In the genomic region with DNA sequence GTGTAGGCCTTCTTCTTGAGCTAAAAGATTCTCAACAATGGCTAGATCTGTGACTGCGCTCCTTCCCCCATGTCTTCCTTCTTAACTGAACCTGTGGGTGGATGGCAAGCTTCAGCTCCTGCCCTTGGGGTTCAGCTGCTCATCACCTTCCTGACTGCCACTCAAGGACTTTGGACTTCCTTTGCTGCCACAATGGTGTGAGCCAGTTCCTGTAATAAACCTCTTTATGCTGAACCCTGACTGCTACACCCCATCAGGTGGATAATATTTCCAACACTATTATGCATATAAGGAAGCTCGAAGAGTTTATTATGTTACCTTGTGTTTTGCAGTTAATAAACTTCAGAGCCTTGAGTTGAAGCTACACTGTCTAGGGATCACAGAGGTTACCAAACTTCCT, we compare ENCODE assay signal across 2 cellular contexts.
TF ChIP-seq lines count a peak whose summit lies in the region.

No MANE protein-coding gene starts in this region.

TF ChIP-seq in GM23338, 12 proteins besides CTCF, POLR2A, EP300 and RAD21 (continues in another document):
- TF ChIP-seq, protein P1, sequence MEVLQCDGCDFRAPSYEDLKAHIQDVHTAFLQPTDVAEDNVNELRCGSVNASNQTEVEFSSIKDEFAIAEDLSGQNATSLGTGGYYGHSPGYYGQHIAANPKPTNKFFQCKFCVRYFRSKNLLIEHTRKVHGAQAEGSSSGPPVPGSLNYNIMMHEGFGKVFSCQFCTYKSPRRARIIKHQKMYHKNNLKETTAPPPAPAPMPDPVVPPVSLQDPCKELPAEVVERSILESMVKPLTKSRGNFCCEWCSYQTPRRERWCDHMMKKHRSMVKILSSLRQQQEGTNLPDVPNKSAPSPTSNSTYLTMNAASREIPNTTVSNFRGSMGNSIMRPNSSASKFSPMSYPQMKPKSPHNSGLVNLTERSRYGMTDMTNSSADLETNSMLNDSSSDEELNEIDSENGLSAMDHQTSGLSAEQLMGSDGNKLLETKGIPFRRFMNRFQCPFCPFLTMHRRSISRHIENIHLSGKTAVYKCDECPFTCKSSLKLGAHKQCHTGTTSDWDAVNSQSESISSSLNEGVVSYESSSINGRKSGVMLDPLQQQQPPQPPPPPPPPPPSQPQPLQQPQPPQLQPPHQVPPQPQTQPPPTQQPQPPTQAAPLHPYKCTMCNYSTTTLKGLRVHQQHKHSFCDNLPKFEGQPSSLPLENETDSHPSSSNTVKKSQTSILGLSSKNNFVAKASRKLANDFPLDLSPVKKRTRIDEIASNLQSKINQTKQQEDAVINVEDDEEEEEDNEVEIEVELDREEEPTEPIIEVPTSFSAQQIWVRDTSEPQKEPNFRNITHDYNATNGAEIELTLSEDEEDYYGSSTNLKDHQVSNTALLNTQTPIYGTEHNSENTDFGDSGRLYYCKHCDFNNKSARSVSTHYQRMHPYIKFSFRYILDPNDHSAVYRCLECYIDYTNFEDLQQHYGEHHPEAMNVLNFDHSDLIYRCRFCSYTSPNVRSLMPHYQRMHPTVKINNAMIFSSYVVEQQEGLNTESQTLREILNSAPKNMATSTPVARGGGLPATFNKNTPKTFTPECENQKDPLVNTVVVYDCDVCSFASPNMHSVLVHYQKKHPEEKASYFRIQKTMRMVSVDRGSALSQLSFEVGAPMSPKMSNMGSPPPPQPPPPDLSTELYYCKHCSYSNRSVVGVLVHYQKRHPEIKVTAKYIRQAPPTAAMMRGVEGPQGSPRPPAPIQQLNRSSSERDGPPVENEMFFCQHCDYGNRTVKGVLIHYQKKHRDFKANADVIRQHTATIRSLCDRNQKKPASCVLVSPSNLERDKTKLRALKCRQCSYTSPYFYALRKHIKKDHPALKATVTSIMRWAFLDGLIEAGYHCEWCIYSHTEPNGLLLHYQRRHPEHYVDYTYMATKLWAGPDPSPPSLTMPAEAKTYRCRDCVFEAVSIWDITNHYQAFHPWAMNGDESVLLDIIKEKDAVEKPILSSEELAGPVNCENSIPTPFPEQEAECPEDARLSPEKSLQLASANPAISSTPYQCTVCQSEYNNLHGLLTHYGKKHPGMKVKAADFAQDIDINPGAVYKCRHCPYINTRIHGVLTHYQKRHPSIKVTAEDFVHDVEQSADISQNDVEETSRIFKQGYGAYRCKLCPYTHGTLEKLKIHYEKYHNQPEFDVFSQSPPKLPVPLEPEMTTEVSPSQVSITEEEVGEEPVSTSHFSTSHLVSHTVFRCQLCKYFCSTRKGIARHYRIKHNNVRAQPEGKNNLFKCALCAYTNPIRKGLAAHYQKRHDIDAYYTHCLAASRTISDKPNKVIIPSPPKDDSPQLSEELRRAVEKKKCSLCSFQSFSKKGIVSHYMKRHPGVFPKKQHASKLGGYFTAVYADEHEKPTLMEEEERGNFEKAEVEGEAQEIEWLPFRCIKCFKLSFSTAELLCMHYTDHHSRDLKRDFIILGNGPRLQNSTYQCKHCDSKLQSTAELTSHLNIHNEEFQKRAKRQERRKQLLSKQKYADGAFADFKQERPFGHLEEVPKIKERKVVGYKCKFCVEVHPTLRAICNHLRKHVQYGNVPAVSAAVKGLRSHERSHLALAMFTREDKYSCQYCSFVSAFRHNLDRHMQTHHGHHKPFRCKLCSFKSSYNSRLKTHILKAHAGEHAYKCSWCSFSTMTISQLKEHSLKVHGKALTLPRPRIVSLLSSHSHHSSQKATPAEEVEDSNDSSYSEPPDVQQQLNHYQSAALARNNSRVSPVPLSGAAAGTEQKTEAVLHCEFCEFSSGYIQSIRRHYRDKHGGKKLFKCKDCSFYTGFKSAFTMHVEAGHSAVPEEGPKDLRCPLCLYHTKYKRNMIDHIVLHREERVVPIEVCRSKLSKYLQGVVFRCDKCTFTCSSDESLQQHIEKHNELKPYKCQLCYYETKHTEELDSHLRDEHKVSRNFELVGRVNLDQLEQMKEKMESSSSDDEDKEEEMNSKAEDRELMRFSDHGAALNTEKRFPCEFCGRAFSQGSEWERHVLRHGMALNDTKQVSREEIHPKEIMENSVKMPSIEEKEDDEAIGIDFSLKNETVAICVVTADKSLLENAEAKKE (CRISPR knock-in tag; IDR thresholded peaks at IDR 0.05) = no peak
- TF ChIP-seq, protein P2, sequence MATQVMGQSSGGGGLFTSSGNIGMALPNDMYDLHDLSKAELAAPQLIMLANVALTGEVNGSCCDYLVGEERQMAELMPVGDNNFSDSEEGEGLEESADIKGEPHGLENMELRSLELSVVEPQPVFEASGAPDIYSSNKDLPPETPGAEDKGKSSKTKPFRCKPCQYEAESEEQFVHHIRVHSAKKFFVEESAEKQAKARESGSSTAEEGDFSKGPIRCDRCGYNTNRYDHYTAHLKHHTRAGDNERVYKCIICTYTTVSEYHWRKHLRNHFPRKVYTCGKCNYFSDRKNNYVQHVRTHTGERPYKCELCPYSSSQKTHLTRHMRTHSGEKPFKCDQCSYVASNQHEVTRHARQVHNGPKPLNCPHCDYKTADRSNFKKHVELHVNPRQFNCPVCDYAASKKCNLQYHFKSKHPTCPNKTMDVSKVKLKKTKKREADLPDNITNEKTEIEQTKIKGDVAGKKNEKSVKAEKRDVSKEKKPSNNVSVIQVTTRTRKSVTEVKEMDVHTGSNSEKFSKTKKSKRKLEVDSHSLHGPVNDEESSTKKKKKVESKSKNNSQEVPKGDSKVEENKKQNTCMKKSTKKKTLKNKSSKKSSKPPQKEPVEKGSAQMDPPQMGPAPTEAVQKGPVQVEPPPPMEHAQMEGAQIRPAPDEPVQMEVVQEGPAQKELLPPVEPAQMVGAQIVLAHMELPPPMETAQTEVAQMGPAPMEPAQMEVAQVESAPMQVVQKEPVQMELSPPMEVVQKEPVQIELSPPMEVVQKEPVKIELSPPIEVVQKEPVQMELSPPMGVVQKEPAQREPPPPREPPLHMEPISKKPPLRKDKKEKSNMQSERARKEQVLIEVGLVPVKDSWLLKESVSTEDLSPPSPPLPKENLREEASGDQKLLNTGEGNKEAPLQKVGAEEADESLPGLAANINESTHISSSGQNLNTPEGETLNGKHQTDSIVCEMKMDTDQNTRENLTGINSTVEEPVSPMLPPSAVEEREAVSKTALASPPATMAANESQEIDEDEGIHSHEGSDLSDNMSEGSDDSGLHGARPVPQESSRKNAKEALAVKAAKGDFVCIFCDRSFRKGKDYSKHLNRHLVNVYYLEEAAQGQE (IDR thresholded peaks at IDR 0.05; ENCODE audit: unreplicated experiment) = no peak
- TF ChIP-seq EZH2phosphoT487 (IDR thresholded peaks at IDR 0.05; ENCODE audit: unreplicated experiment) (no peak), NANOG (IDR thresholded peaks at IDR 0.05; ENCODE audit: borderline replicate concordance) (no peak), ZNF331 (CRISPR knock-in tag; IDR thresholded peaks at IDR 0.05; ENCODE audit: low read depth) (no peak), EZH2 (IDR thresholded peaks at IDR 0.05; ENCODE audit: low read depth, unreplicated experiment) (no peak), JUNB (IDR thresholded peaks at IDR 0.05; ENCODE audit: unreplicated experiment) (no peak), ZNF114 (CRISPR knock-in tag; IDR thresholded peaks at IDR 0.05) (no peak), POLR2AphosphoS5 (IDR thresholded peaks at IDR 0.05; ENCODE audit: low read depth) (no peak)
- TF ChIP-seq, protein P3, sequence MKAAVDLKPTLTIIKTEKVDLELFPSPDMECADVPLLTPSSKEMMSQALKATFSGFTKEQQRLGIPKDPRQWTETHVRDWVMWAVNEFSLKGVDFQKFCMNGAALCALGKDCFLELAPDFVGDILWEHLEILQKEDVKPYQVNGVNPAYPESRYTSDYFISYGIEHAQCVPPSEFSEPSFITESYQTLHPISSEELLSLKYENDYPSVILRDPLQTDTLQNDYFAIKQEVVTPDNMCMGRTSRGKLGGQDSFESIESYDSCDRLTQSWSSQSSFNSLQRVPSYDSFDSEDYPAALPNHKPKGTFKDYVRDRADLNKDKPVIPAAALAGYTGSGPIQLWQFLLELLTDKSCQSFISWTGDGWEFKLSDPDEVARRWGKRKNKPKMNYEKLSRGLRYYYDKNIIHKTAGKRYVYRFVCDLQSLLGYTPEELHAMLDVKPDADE (IDR thresholded peaks at IDR 0.05) = no peak

TF ChIP-seq in H1, 55 proteins besides CTCF, POLR2A, EP300 and RAD21 (continued from another document):
- TF ChIP-seq, protein P4, sequence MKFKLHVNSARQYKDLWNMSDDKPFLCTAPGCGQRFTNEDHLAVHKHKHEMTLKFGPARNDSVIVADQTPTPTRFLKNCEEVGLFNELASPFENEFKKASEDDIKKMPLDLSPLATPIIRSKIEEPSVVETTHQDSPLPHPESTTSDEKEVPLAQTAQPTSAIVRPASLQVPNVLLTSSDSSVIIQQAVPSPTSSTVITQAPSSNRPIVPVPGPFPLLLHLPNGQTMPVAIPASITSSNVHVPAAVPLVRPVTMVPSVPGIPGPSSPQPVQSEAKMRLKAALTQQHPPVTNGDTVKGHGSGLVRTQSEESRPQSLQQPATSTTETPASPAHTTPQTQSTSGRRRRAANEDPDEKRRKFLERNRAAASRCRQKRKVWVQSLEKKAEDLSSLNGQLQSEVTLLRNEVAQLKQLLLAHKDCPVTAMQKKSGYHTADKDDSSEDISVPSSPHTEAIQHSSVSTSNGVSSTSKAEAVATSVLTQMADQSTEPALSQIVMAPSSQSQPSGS (IDR thresholded peaks at IDR 0.05; ENCODE audit: low read length) = no peak
- TF ChIP-seq, protein P5, sequence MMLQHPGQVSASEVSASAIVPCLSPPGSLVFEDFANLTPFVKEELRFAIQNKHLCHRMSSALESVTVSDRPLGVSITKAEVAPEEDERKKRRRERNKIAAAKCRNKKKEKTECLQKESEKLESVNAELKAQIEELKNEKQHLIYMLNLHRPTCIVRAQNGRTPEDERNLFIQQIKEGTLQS (IDR thresholded peaks at IDR 0.05; ENCODE audit: insufficient read depth, low read depth, low read length) = no peak
- TF ChIP-seq KDM1A (IDR thresholded peaks at IDR 0.05; ENCODE audit: borderline replicate concordance, low read length) (no peak), KDM5A (IDR thresholded peaks at IDR 0.05; ENCODE audit: low read length) (no peak), JUND (IDR thresholded peaks at IDR 0.05; ENCODE audit: low read length) (no peak), HDAC6 (IDR thresholded peaks at IDR 0.05; ENCODE audit: low read depth, low read length) (no peak), YY1 (IDR thresholded peaks at IDR 0.05; ENCODE audit: low read depth, low read length) (no peak), CREB1 (IDR thresholded peaks at IDR 0.05) (no peak), HDAC2 (IDR thresholded peaks at IDR 0.05; ENCODE audit: borderline replicate concordance in 1 of 2, low read depth in 2 of 2, low read length in 2 of 2) (no peak), SAP30 (IDR thresholded peaks at IDR 0.05; ENCODE audit: insufficient read depth, insufficient replicate concordance, low read length) (no peak), RBBP5 (IDR thresholded peaks at IDR 0.05; ENCODE audit: borderline replicate concordance, low read depth, low read length) (no peak), CHD2 (IDR thresholded peaks at IDR 0.05; ENCODE audit: low read length) (no peak), SP2 (IDR thresholded peaks at IDR 0.05; ENCODE audit: low read length) (no peak), CTBP2 (IDR thresholded peaks at IDR 0.05; ENCODE audit: borderline replicate concordance, insufficient read depth, insufficient read length, low read length) (no peak), POU5F1 (IDR thresholded peaks at IDR 0.05; ENCODE audit: low read depth, low read length) (no peak)
- TF ChIP-seq, protein P6, sequence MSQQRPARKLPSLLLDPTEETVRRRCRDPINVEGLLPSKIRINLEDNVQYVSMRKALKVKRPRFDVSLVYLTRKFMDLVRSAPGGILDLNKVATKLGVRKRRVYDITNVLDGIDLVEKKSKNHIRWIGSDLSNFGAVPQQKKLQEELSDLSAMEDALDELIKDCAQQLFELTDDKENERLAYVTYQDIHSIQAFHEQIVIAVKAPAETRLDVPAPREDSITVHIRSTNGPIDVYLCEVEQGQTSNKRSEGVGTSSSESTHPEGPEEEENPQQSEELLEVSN (IDR thresholded peaks at IDR 0.05) = no peak
